ENCODE assay signal across 18 cellular contexts in genomic region chr1:167922611-167923074, GRCh38. TPM values are rescaled to one million over a fixed set of nuclear protein-coding genes. Genes with fewer than 3 reads are reported as not detected.
DNase-seq lines count a peak whose midpoint lies in the region; ATAC-seq, FAIRE-seq and TF ChIP-seq lines count a peak whose summit lies in the region.
"Had no signal": no experiment of that assay in that cellular context is flagged by ENCODE, and none has a peak within 500 bp of the region (broad histone marks: within the 10 kb centered on the region; RNA-seq: fewer than 3 reads in every experiment).

No MANE protein-coding gene starts in this region.

- H3K27ac ChIP-seq in IMR-90 (ENCODE audit: insufficient read depth, low read length) = no peak overlapping the region
- no peak overlapping the region for H3K27ac ChIP-seq in endothelial cell of umbilical vein (ENCODE audit: insufficient read depth, low read depth, low read length)
- H3K27ac ChIP-seq in psoas muscle = peak overlapping the region; percentile 83
- no peak overlapping the region for H3K27ac ChIP-seq in CD4-positive, alpha-beta memory T cell (ENCODE audit: low read depth, low read length)
- H3K27ac ChIP-seq in coronary artery = no peak overlapping the region

- H3K27me3 Mint-ChIP-seq in Calu3 (ENCODE audit: unreplicated experiment) = no peaks in the 10 kb centered on the region
- no peaks in the 10 kb centered on the region for H3K27me3 Mint-ChIP-seq in activated CD4-positive, alpha-beta T cell treated with anti-CD3 and anti-CD28 coated beads for 36 hours
- no peaks in the 10 kb centered on the region for H3K27me3 Mint-ChIP-seq in CD4-positive, alpha-beta memory T cell

- H3K14ac ChIP-seq in IMR-90 (replicated peaks; ENCODE audit: low read depth, low read length) = no peak overlapping the region

- H3K18ac ChIP-seq in IMR-90 (ENCODE audit: low read depth, low read length) = no peak overlapping the region

- no peak overlapping the region for H4K91ac ChIP-seq in IMR-90 (ENCODE audit: insufficient read depth, low read depth, low read length)

- WGBS in IMR-90 (ENCODE audit: extremely low coverage in 2 of 2, insufficient read length in 1 of 2), 2 experiments = no CpG with 5 or more reads among the region's 1 CpG
- WGBS in psoas muscle, 3 donors = 59 to 78% (median 60%) methylated on average over 1 of the region's 1 CpG

- H3K4me3 ChIP-seq in IMR-90 (ENCODE audit: insufficient read depth, low read depth, low read length) = no peak overlapping the region
- H3K4me3 ChIP-seq in endothelial cell of umbilical vein (replicated peaks in 1 of 3; ENCODE audit: insufficient read depth in 1 of 3, low read depth in 1 of 3, low read length in 3 of 3) = no peak overlapping the region
- H3K4me3 ChIP-seq in psoas muscle = peak overlapping the region; percentile 59
- H3K4me3 ChIP-seq in CD4-positive, alpha-beta memory T cell (ENCODE audit: low read length in 2 of 2) = no peak overlapping the region
- H3K4me3 ChIP-seq in coronary artery = no peak overlapping the region

- no peak overlapping the region for H2BK15ac ChIP-seq in IMR-90 (ENCODE audit: low read depth, low read length)

- intact Hi-C loops in Calu3 (cut with micrococcal nuclease; ENCODE audit: unreplicated experiment) = no loop called here
- intact Hi-C loops in IMR-90 (cut with micrococcal nuclease) = no loop called here
- intact Hi-C loops in endothelial cell of umbilical vein (cut with micrococcal nuclease) = no loop called here
- intact Hi-C loops in psoas muscle (cut with DNase I) = no loop called here
- intact Hi-C loops in activated CD4-positive, alpha-beta T cell treated with anti-CD3 and anti-CD28 coated beads for 36 hours (cut with DNase I, micrococcal nuclease) = no loop called here
- intact Hi-C loops in CD4-positive, alpha-beta memory T cell (cut with micrococcal nuclease) = no loop called here

- H3K36me3 Mint-ChIP-seq in Calu3 (ENCODE audit: insufficient read depth, unreplicated experiment) = peaks cover 21% of the 10 kb centered on the region
- peaks cover 2% of the 10 kb centered on the region for H3K36me3 Mint-ChIP-seq in activated CD4-positive, alpha-beta T cell treated with anti-CD3 and anti-CD28 coated beads for 36 hours (ENCODE audit: low read depth)
- peaks cover 15 to 18% of the 10 kb centered on the region in 2 donors for H3K36me3 Mint-ChIP-seq in CD4-positive, alpha-beta memory T cell

- no peaks in the 10 kb centered on the region for H3K9me1 ChIP-seq in IMR-90 (ENCODE audit: insufficient read depth, low read length)
- no peaks in the 10 kb centered on the region for H3K9me1 ChIP-seq in endothelial cell of umbilical vein (replicated peaks; ENCODE audit: control insufficient read depth, extremely low read depth, insufficient read depth, low read length)

- no peaks in the 10 kb centered on the region for H3K27me3 ChIP-seq in IMR-90 (ENCODE audit: control insufficient read depth, insufficient read depth, low read length)
- no peaks in the 10 kb centered on the region for H3K27me3 ChIP-seq in endothelial cell of umbilical vein (ENCODE audit: control insufficient read depth in 2 of 2, insufficient read depth in 2 of 2, low read length in 2 of 2)
- H3K27me3 ChIP-seq in psoas muscle (ENCODE audit: insufficient read depth in 3 of 3, low read length in 2 of 3) = no peaks in the 10 kb centered on the region
- H3K27me3 ChIP-seq in CD4-positive, alpha-beta memory T cell (ENCODE audit: insufficient read depth, low read length) = no peaks in the 10 kb centered on the region

- ATAC-seq in IMR-90 (ENCODE audit: low read depth) (no peak), psoas muscle (peak in 3 of 4 donors; percentile 66 to 76 (median 71))
- ATAC-seq in activated CD4-positive, alpha-beta T cell treated with anti-CD3 and anti-CD28 coated beads for 36 hours = no peak
- ATAC-seq: sciatic nerve had no signal

- no peaks in the 10 kb centered on the region for H3K79me2 ChIP-seq in endothelial cell of umbilical vein (ENCODE audit: control insufficient read depth, insufficient read depth, low read length)

- in situ Hi-C loops in IMR-90 (cut with MboI; ENCODE audit: low sequenced_read_pairs) = no loop called here

- H3K9me3 ChIP-seq in IMR-90 (ENCODE audit: control insufficient read depth, insufficient read depth, low read length) = no peaks in the 10 kb centered on the region
- no peaks in the 10 kb centered on the region for H3K9me3 ChIP-seq in endothelial cell of umbilical vein (replicated peaks; ENCODE audit: control insufficient read depth, insufficient read depth, low read length)
- H3K9me3 ChIP-seq in psoas muscle = no peaks in the 10 kb centered on the region
- H3K9me3 ChIP-seq in CD4-positive, alpha-beta memory T cell (ENCODE audit: control insufficient read depth in 1 of 2, low read length in 2 of 2) = no peaks in the 10 kb centered on the region
- H3K9me3 ChIP-seq: Caco-2 had no signal

- H3K23ac ChIP-seq in IMR-90 (ENCODE audit: low read depth, low read length) = no peak overlapping the region

- BruUV-seq in Calu3 (replicated peaks; lab: Mats Ljungman, UMichigan) (no TSS peak), IMR-90 (replicated peaks; lab: Mats Ljungman, UMichigan) (no TSS peak), endothelial cell of umbilical vein (replicated peaks; lab: Mats Ljungman, UMichigan) (no TSS peak)

- H4K5ac ChIP-seq in IMR-90 (ENCODE audit: low read depth, low read length) = no peak overlapping the region

- no peak overlapping the region for H2BK20ac ChIP-seq in IMR-90 (ENCODE audit: low read depth, low read length)

- H3K4me2 ChIP-seq in IMR-90 (ENCODE audit: low read depth, low read length) (no peak overlapping the region), endothelial cell of umbilical vein (ENCODE audit: insufficient read depth, low read length) (no peak overlapping the region)

- no peak for TF ChIP-seq CTCF in Calu3 (IDR thresholded peaks at IDR 0.05; ENCODE audit: unreplicated experiment)
- no peak for TF ChIP-seq CTCF in IMR-90 (conservative IDR thresholded peaks at IDR 0.05; ENCODE audit: low read depth, low read length)
- no peak for TF ChIP-seq CTCF in endothelial cell of umbilical vein (IDR thresholded peaks at IDR 0.05; ENCODE audit: extremely low read depth in 1 of 2, insufficient read depth in 1 of 2, low read depth in 1 of 2, low read length in 2 of 2)
- no peak for TF ChIP-seq CTCF in psoas muscle (IDR thresholded peaks at IDR 0.05)
- no peak for TF ChIP-seq CTCF in coronary artery (IDR thresholded peaks at IDR 0.05)

- peak overlapping the region; percentile 30 for H3K27ac Mint-ChIP-seq in Calu3 (ENCODE audit: unreplicated experiment)
- H3K27ac Mint-ChIP-seq in activated CD4-positive, alpha-beta T cell treated with anti-CD3 and anti-CD28 coated beads for 36 hours = no peak overlapping the region
- no peak overlapping the region for H3K27ac Mint-ChIP-seq in CD4-positive, alpha-beta memory T cell

- H2BK120ac ChIP-seq in IMR-90 (ENCODE audit: low read depth, low read length) = no peak overlapping the region

- no peak overlapping the region for H2AK9ac ChIP-seq in IMR-90 (replicated peaks; ENCODE audit: low read depth, low read length, poor library complexity)

- peak overlapping the region; percentile 54 for H2BK5ac ChIP-seq in IMR-90 (ENCODE audit: low read depth, low read length, poor library complexity, severe bottlenecking)

- no peak for TF ChIP-seq RAD21 in IMR-90 (IDR thresholded peaks at IDR 0.05; ENCODE audit: low read length)

- no peak overlapping the region for H3K56ac ChIP-seq in IMR-90 (ENCODE audit: extremely low read depth, insufficient read depth, low read length)

- H3K4me1 ChIP-seq in IMR-90 (ENCODE audit: control insufficient read depth, insufficient read depth, low read length) (peaks cover 2% of the 10 kb centered on the region), endothelial cell of umbilical vein (ENCODE audit: control insufficient read depth, extremely low read depth, insufficient read depth, low read length) (peaks cover 5% of the 10 kb centered on the region), psoas muscle (peaks cover 48% of the 10 kb centered on the region)
- no peaks in the 10 kb centered on the region for H3K4me1 ChIP-seq in CD4-positive, alpha-beta memory T cell (ENCODE audit: insufficient read depth, low read length)

- H2AK5ac ChIP-seq in IMR-90 (ENCODE audit: low read depth, low read length) = no peak overlapping the region

- H4K20me1 ChIP-seq in IMR-90 (ENCODE audit: insufficient read depth, low read length) = no peaks in the 10 kb centered on the region
- H4K20me1 ChIP-seq in endothelial cell of umbilical vein (replicated peaks; ENCODE audit: control insufficient read depth, extremely low read depth, insufficient read depth, low read length) = no peaks in the 10 kb centered on the region

- H3K9ac ChIP-seq in IMR-90 (ENCODE audit: low read depth, low read length) (no peak overlapping the region), endothelial cell of umbilical vein (replicated peaks; ENCODE audit: extremely low read depth, insufficient read depth, low read length) (no peak overlapping the region)

- CTCF ChIA-PET in Calu3 (lab: Charles Lee) = no interaction called here
- CTCF ChIA-PET in IMR-90 (lab: Yijun Ruan, JAX) = no interaction called here
- CTCF ChIA-PET in endothelial cell of umbilical vein (lab: Charles Lee) = no interaction called here
- CTCF ChIA-PET in activated CD4-positive, alpha-beta T cell treated with anti-CD3 and anti-CD28 coated beads for 36 hours (lab: Charles Lee) = interaction anchor here (1.5 kb wide), 1 partner anchor 160 kb away, joined by 3 read pairs; no protein-coding TSS in a partner anchor
- CTCF ChIA-PET in CD4-positive, alpha-beta memory T cell (lab: Charles Lee; ENCODE audit: partially characterized antibody) = no interaction called here

- no peak for DNase-seq in Calu3
- DNase-seq in IMR-90 = no peak
- DNase-seq in endothelial cell of umbilical vein (ENCODE audit: low read depth, low spot score) = no peak
- DNase-seq in psoas muscle = no peak
- no peak for DNase-seq in activated CD4-positive, alpha-beta T cell treated with anti-CD3 and anti-CD28 coated beads for 36 hours
- no peak for DNase-seq in CD4-positive, alpha-beta memory T cell
- DNase-seq in coronary artery (ENCODE audit: low spot score) = no peak
- DNase-seq: activated CD4-positive, alpha-beta T cell treated with anti-CD3 and anti-CD28 coated beads for 48 hours; activated gamma-delta T cell treated with Interleukin-2 at 50 U/mL for 16 hours; amygdala; Caco-2; effector CD8-positive, alpha-beta T cell; hypothalamus; NCI-H1436; RPMI8226 had no signal

- TF ChIP-seq POLR2A in IMR-90 (IDR thresholded peaks at IDR 0.05; ENCODE audit: low read depth, low read length) (no peak), endothelial cell of umbilical vein (IDR thresholded peaks at IDR 0.05; ENCODE audit: low read depth, low read length) (no peak)

- H3K9me3 Mint-ChIP-seq in Calu3 (ENCODE audit: low read depth, unreplicated experiment) = no peaks in the 10 kb centered on the region
- no peaks in the 10 kb centered on the region for H3K9me3 Mint-ChIP-seq in activated CD4-positive, alpha-beta T cell treated with anti-CD3 and anti-CD28 coated beads for 36 hours (ENCODE audit: low read depth)
- H3K9me3 Mint-ChIP-seq in CD4-positive, alpha-beta memory T cell = no peaks in the 10 kb centered on the region

- H3K36me3 ChIP-seq in IMR-90 (ENCODE audit: control insufficient read depth, insufficient read depth, low read length) (no peaks in the 10 kb centered on the region), endothelial cell of umbilical vein (ENCODE audit: control insufficient read depth in 2 of 2, extremely low read depth in 1 of 2, insufficient read depth in 2 of 2, low read length in 2 of 2) (no peaks in the 10 kb centered on the region), psoas muscle (ENCODE audit: insufficient read depth in 1 of 2, low read depth in 1 of 2) (peaks cover 0 to 27% of the 10 kb centered on the region in 2 donors)
- H3K36me3 ChIP-seq in CD4-positive, alpha-beta memory T cell (ENCODE audit: insufficient read depth, low read length) = no peaks in the 10 kb centered on the region

- H3K4me3 Mint-ChIP-seq in Calu3 (ENCODE audit: low read depth, unreplicated experiment) = no peak overlapping the region
- H3K4me3 Mint-ChIP-seq in activated CD4-positive, alpha-beta T cell treated with anti-CD3 and anti-CD28 coated beads for 36 hours = no peak overlapping the region
- H3K4me3 Mint-ChIP-seq in CD4-positive, alpha-beta memory T cell = no peak overlapping the region

- H3K79me1 ChIP-seq in IMR-90 (ENCODE audit: low read depth in 1 of 2, low read length in 2 of 2) = peaks cover 8 to 25% of the 10 kb centered on the region in 2 experiments

- H3K4ac ChIP-seq in IMR-90 (ENCODE audit: low read depth, low read length) = no peak overlapping the region

- FAIRE-seq in endothelial cell of umbilical vein (lab: Jason Lieb, UNC) = no peak
- FAIRE-seq: G401.6 had no signal

- H2AFZ ChIP-seq in IMR-90 (replicated peaks; ENCODE audit: low read length, poor library complexity) = no peak overlapping the region
- no peak overlapping the region for H2AFZ ChIP-seq in endothelial cell of umbilical vein (ENCODE audit: low read depth, low read length)

- H3K4me1 Mint-ChIP-seq in Calu3 (ENCODE audit: low read depth, unreplicated experiment) = peaks cover 43% of the 10 kb centered on the region
- peaks cover 11% of the 10 kb centered on the region for H3K4me1 Mint-ChIP-seq in activated CD4-positive, alpha-beta T cell treated with anti-CD3 and anti-CD28 coated beads for 36 hours
- peaks cover 0 to 14% (median 11%) of the 10 kb centered on the region in 4 donors for H3K4me1 Mint-ChIP-seq in CD4-positive, alpha-beta memory T cell

- dilution Hi-C loops in IMR-90 (cut with HindIII; ENCODE audit: low sequenced_read_pairs, unreplicated experiment) = no loop called here
- dilution Hi-C loops in endothelial cell of umbilical vein (cut with MboI; ENCODE audit: extremely low pct_ligation_motif_present, low sequenced_read_pairs) = no loop called here

- POLR2A ChIA-PET in IMR-90 (lab: Charles Lee; ENCODE audit: unreplicated experiment) (no interaction called here), endothelial cell of umbilical vein (lab: Charles Lee) (no interaction called here)
- POLR2A ChIA-PET in activated CD4-positive, alpha-beta T cell treated with anti-CD3 and anti-CD28 coated beads for 36 hours (lab: Charles Lee) = no interaction called here
- POLR2A ChIA-PET in CD4-positive, alpha-beta memory T cell (lab: Charles Lee; ENCODE audit: partially characterized antibody) = interaction anchor here (0.7 kb wide), 1 partner anchor 9 kb away, joined by 3 read pairs; no protein-coding TSS in a partner anchor

- H4K8ac ChIP-seq in IMR-90 (ENCODE audit: low read depth in 2 of 2, low read length in 2 of 2) = no peak overlapping the region

RNA-seq across cellular contexts. Expression of gene ADCY10, which starts 8.7 kb away (rescaled TPM):
- 0.31 and 0.91 TPM in 2 replicates for total RNA-seq in Calu3 (2022)
- under 0.01 TPM in 2 replicates for total RNA-seq in IMR-90 (2012; rRNA removed)
- 0.03 and 0.19 TPM in 2 replicates for polyA plus RNA-seq in IMR-90 (2012; rRNA removed)
- 0.03 TPM in 1 of 2 replicates, not detected in the other for polyA plus RNA-seq in IMR-90 (2012; cell fraction: cytosol; rRNA removed)
- polyA plus RNA-seq in IMR-90 (2012; cell fraction: nucleus; rRNA removed; ENCODE audit: low replicate concordance) = 0.07 and 0.21 TPM in 2 replicates
- total RNA-seq in endothelial cell of umbilical vein = not detected in 2 replicates
- polyA plus RNA-seq in endothelial cell of umbilical vein = 0.11 TPM in 1 of 2 replicates, not detected in the other
- not detected in 2 replicates for polyA plus RNA-seq in endothelial cell of umbilical vein (2011; cell fraction: cytosol; rRNA removed)
- polyA plus RNA-seq in endothelial cell of umbilical vein (2011; cell fraction: nucleus; rRNA removed) = 0.05 and 0.27 TPM in 2 replicates
- polyA plus RNA-seq in endothelial cell of umbilical vein (2012) = not detected in 2 replicates
- polyA minus RNA-seq in endothelial cell of umbilical vein = not detected in 2 replicates
- polyA minus RNA-seq in endothelial cell of umbilical vein (2011; cell fraction: cytosol; rRNA and poly(A)+ RNA removed) = not detected
- polyA minus RNA-seq in endothelial cell of umbilical vein (2011; cell fraction: nucleus; rRNA and poly(A)+ RNA removed) = 0.10 TPM in 1 of 2 replicates, not detected in the other
- total RNA-seq in psoas muscle = under 1 TPM; 0.17 to 0.54 (median 0.20) TPM
- polyA plus RNA-seq in psoas muscle = under 1 TPM; 0.01 to 0.10 (median 0.09) TPM
- under 1 TPM; 0.11 to 0.30 TPM for total RNA-seq in activated CD4-positive, alpha-beta T cell treated with anti-CD3 and anti-CD28 coated beads for 36 hours
- under 1 TPM; 0.61 to 0.96 TPM for total RNA-seq in CD4-positive, alpha-beta memory T cell
- polyA plus RNA-seq in CD4-positive, alpha-beta memory T cell = not detected
- total RNA-seq: kidney epithelial cell had no signal

RNA-seq across cellular contexts. Expression of gene DCAF6, which starts 13.8 kb away (rescaled TPM):
- 64.0 and 69.1 TPM in 2 replicates for total RNA-seq in Calu3 (2022)
- total RNA-seq in IMR-90 (2012; rRNA removed) = 74.7 and 88.7 TPM in 2 replicates
- 50.1 and 60.4 TPM in 2 replicates for polyA plus RNA-seq in IMR-90 (2012; rRNA removed)
- polyA plus RNA-seq in IMR-90 (2012; cell fraction: cytosol; rRNA removed) = 12.7 and 40.0 TPM in 2 replicates
- 6.0 and 46.7 TPM in 2 replicates for polyA plus RNA-seq in IMR-90 (2012; cell fraction: nucleus; rRNA removed; ENCODE audit: low replicate concordance)
- 38.7 and 39.4 TPM in 2 replicates for total RNA-seq in endothelial cell of umbilical vein
- polyA plus RNA-seq in endothelial cell of umbilical vein = 25.7 and 28.6 TPM in 2 replicates
- 33.4 and 40.6 TPM in 2 replicates for polyA plus RNA-seq in endothelial cell of umbilical vein (2011; cell fraction: cytosol; rRNA removed)
- 40.2 and 43.9 TPM in 2 replicates for polyA plus RNA-seq in endothelial cell of umbilical vein (2011; cell fraction: nucleus; rRNA removed)
- polyA plus RNA-seq in endothelial cell of umbilical vein (2012) = 29.5 and 35.6 TPM in 2 replicates
- polyA minus RNA-seq in endothelial cell of umbilical vein = 42.6 and 56.8 TPM in 2 replicates
- polyA minus RNA-seq in endothelial cell of umbilical vein (2011; cell fraction: cytosol; rRNA and poly(A)+ RNA removed) = 29.5 TPM
- 77.7 and 106 TPM in 2 replicates for polyA minus RNA-seq in endothelial cell of umbilical vein (2011; cell fraction: nucleus; rRNA and poly(A)+ RNA removed)
- total RNA-seq in psoas muscle = 100 to 1,000 TPM; 259 to 396 (median 327) TPM
- polyA plus RNA-seq in psoas muscle = 100 to 1,000 TPM in 2 of 3 donors, 10 to 100 TPM in 1; 71.0 to 369 (median 240) TPM
- total RNA-seq in activated CD4-positive, alpha-beta T cell treated with anti-CD3 and anti-CD28 coated beads for 36 hours = 10 to 100 TPM; 25.6 to 28.8 TPM
- total RNA-seq in CD4-positive, alpha-beta memory T cell = 10 to 100 TPM; 28.3 to 29.2 TPM
- polyA plus RNA-seq in CD4-positive, alpha-beta memory T cell = 10 to 100 TPM in 1 of 2 donors, 1 to 10 TPM in 1; 8.1 to 14.3 TPM

RNA-seq across cellular contexts. Expression of gene MPC2, which starts 14.2 kb away (rescaled TPM):
- total RNA-seq in Calu3 (2022) (124 and 126 TPM in 2 replicates), IMR-90 (2012; rRNA removed) (35.0 and 56.7 TPM in 2 replicates), endothelial cell of umbilical vein (35.8 and 40.6 TPM in 2 replicates), psoas muscle (100 to 1,000 TPM; 112 to 207 (median 181) TPM)
- polyA plus RNA-seq in IMR-90 (2012; rRNA removed) (40.9 and 42.9 TPM in 2 replicates), endothelial cell of umbilical vein (12.1 and 14.9 TPM in 2 replicates), psoas muscle (100 to 1,000 TPM in 2 of 3 donors, 10 to 100 TPM in 1; 94.0 to 153 (median 122) TPM)
- 25.6 and 27.4 TPM in 2 replicates for polyA plus RNA-seq in IMR-90 (2012; cell fraction: cytosol; rRNA removed)
- polyA plus RNA-seq in IMR-90 (2012; cell fraction: nucleus; rRNA removed; ENCODE audit: low replicate concordance) = 7.5 and 13.7 TPM in 2 replicates
- 20.0 and 20.1 TPM in 2 replicates for polyA plus RNA-seq in endothelial cell of umbilical vein (2011; cell fraction: cytosol; rRNA removed)
- 6.7 and 7.6 TPM in 2 replicates for polyA plus RNA-seq in endothelial cell of umbilical vein (2011; cell fraction: nucleus; rRNA removed)
- 26.2 and 39.3 TPM in 2 replicates for polyA plus RNA-seq in endothelial cell of umbilical vein (2012)
- 5.9 and 6.6 TPM in 2 replicates for polyA minus RNA-seq in endothelial cell of umbilical vein
- 34.4 TPM for polyA minus RNA-seq in endothelial cell of umbilical vein (2011; cell fraction: cytosol; rRNA and poly(A)+ RNA removed)
- polyA minus RNA-seq in endothelial cell of umbilical vein (2011; cell fraction: nucleus; rRNA and poly(A)+ RNA removed) = 2.8 and 4.4 TPM in 2 replicates
- total RNA-seq in activated CD4-positive, alpha-beta T cell treated with anti-CD3 and anti-CD28 coated beads for 36 hours = 10 to 100 TPM; 42.5 to 60.4 TPM
- 10 to 100 TPM; 30.8 to 33.2 TPM for total RNA-seq in CD4-positive, alpha-beta memory T cell
- polyA plus RNA-seq in CD4-positive, alpha-beta memory T cell = 100 to 1,000 TPM in 1 of 2 donors, 10 to 100 TPM in 1; 87.7 to 123 TPM

Comparison
In these comparisons a context has a peak if more than half of its experiments do, and no peak if none do; other contexts are left out.
1. ATAC-seq: peak in psoas muscle (3 of 4); none in IMR-90 (single experiment) and activated CD4-positive, alpha-beta T cell treated with anti-CD3 and anti-CD28 coated beads for 36 hours (single experiment).